ENCODE assay signal across 13 cellular contexts in the genomic region with DNA sequence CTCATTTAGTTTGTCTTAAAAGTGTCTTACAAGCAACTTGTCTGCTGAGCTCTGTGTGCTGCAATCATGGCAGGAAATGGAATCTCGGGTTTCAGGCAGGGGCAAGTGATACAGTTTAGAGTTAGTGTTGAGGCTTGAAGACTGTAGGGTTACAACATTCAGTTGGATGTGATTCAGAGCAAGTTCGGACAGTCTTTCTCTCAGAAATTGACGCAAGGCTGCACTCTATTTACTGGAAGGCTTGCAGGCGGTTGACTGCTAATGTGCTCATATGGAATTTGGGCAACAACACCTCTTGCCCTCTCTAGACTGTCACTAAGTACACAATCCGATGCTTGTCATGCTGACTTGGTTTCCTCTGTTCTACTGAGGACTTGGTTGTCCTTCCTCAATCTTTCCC.
DNase-seq lines count a peak whose midpoint lies in the region; ATAC-seq and TF ChIP-seq lines count a peak whose summit lies in the region.
"Had no signal": no experiment of that assay in that cellular context is flagged by ENCODE, and none has a peak within 500 bp of the region (broad histone marks: within the 10 kb centered on the region; RNA-seq: fewer than 3 reads in every experiment).

No MANE protein-coding gene starts in this region.

- no peaks in the 10 kb centered on the region for H3K9me3 Mint-ChIP-seq in chondrocyte (ENCODE audit: low read depth)

- H4K20me1 ChIP-seq in PC-3 (ENCODE audit: low read length), result no peaks in the 10 kb centered on the region

- ATAC-seq in PC-3 (no peak), gastrocnemius medialis (peak; percentile 91 to 94), GM18520 (IDR thresholded peaks at IDR 0.05; ENCODE audit: unreplicated experiment) (no peak)
- ATAC-seq: Panc1 had no signal

- CTCF ChIA-PET in PC-3 (lab: Charles Lee), result no interaction called here

- no peaks in the 10 kb centered on the region for H3F3A ChIP-seq in PC-3 (ENCODE audit: low read length, unreplicated experiment)

- H3K27ac ChIP-seq in PC-3 (ENCODE audit: low read length) (no peak overlapping the region), gastrocnemius medialis (peak overlapping the region; percentile 23 to 67 (median 65))
- H3K27ac ChIP-seq: testis had no signal

- TF ChIP-seq CTCF in PC-3 (conservative IDR thresholded peaks at IDR 0.05; ENCODE audit: low read depth, low read length), result no peak
- no peak for TF ChIP-seq CTCF in fibroblast of pulmonary artery (IDR thresholded peaks at IDR 0.05; ENCODE audit: low read length, missing control alignments)
- TF ChIP-seq CTCF in gastrocnemius medialis (IDR thresholded peaks at IDR 0.05 in 4 of 5, conservative IDR thresholded peaks at IDR 0.05 in 1 of 5), result no peak
- no peak for TF ChIP-seq CTCF in chondrocyte (IDR thresholded peaks at IDR 0.05)

- no peaks in the 10 kb centered on the region for H3K9me2 ChIP-seq in PC-3 (replicated peaks; ENCODE audit: low read length)

- H3K36me3 ChIP-seq in PC-3 (ENCODE audit: low read depth, low read length) (no peaks in the 10 kb centered on the region), gastrocnemius medialis (no peaks in the 10 kb centered on the region)

- no peak overlapping the region for H2AFZ ChIP-seq in PC-3 (ENCODE audit: low read length)

- H3K36me3 Mint-ChIP-seq in chondrocyte (ENCODE audit: low read depth), result no peaks in the 10 kb centered on the region

- H3K9ac ChIP-seq in PC-3 (ENCODE audit: low read length), result no peak overlapping the region

- H3K27me3 ChIP-seq in PC-3 (ENCODE audit: low read length), result no peaks in the 10 kb centered on the region
- no peaks in the 10 kb centered on the region for H3K27me3 ChIP-seq in gastrocnemius medialis
- H3K27me3 ChIP-seq: testis had no signal

- no peak for TF ChIP-seq POLR2A in gastrocnemius medialis (IDR thresholded peaks at IDR 0.05)

- no TSS peak for BruUV-seq in PC-3 (replicated peaks; lab: Mats Ljungman, UMichigan)

- no peak overlapping the region for H3K27ac Mint-ChIP-seq in chondrocyte (ENCODE audit: unreplicated experiment)

- POLR2A ChIA-PET in PC-3 (lab: Charles Lee; ENCODE audit: unreplicated experiment), result no interaction called here

- intact Hi-C loops in PC-3 (cut with micrococcal nuclease), result loop anchor here (10.0 kb wide), 2 partner anchors 289 to 409 kb away; no protein-coding TSS in a partner anchor
- intact Hi-C loops in gastrocnemius medialis (cut with DNase I; ENCODE audit: low total_unique reads), result loop anchor here (10.0 kb wide), 2 partner anchors 289 to 319 kb away; no protein-coding TSS in a partner anchor

- no peak overlapping the region for H3K4me3 Mint-ChIP-seq in chondrocyte (ENCODE audit: unreplicated experiment)

- no peaks in the 10 kb centered on the region for H3K4me1 ChIP-seq in PC-3 (ENCODE audit: insufficient read depth, low read length)
- peaks cover 10 to 16% of the 10 kb centered on the region in 2 donors for H3K4me1 ChIP-seq in gastrocnemius medialis
- H3K4me1 ChIP-seq: testis had no signal

- no peak overlapping the region for H3K4me2 ChIP-seq in PC-3 (ENCODE audit: low read length)

- DNase-seq in ELR (ENCODE audit: low read depth) (peak; percentile 48), PC-3 (peak; percentile 21), fibroblast of pulmonary artery (ENCODE audit: low read depth) (peak; percentile 98), gastrocnemius medialis (peak in 1 of 2 donors; percentile 63), chondrocyte (ENCODE audit: low spot score) (no peak), NCI-H1105 (lab: John Stamatoyannopoulos, UW) (no peak), NCI-H146 (lab: John Stamatoyannopoulos, UW) (no peak)
- DNase-seq: activated naive CD4-positive, alpha-beta T cell treated with Interleukin-2 at 50 U/mL for 16 hours; NCI-H2227 treated with DMSO at 0.1 percent for 48 hours; T-helper 9 cell had no signal

- in situ Hi-C loops in gastrocnemius medialis (cut with MboI; ENCODE audit: low sequenced_read_pairs in 4 of 4), result no loop called here

- no peaks in the 10 kb centered on the region for H3K27me3 Mint-ChIP-seq in chondrocyte (ENCODE audit: low read depth)

- H3K9me3 ChIP-seq in PC-3 (ENCODE audit: low read length) (no peaks in the 10 kb centered on the region), gastrocnemius medialis (no peaks in the 10 kb centered on the region)
- H3K9me3 ChIP-seq: testis had no signal

- peaks cover 16% of the 10 kb centered on the region for H3K4me1 Mint-ChIP-seq in chondrocyte (ENCODE audit: low read depth)

- H3K79me2 ChIP-seq in PC-3 (ENCODE audit: low read length), result no peaks in the 10 kb centered on the region

- no peak overlapping the region for H3K4me3 ChIP-seq in PC-3 (ENCODE audit: low read length)
- H3K4me3 ChIP-seq in fibroblast of pulmonary artery (replicated peaks; ENCODE audit: low read depth, low read length), result no peak overlapping the region
- no peak overlapping the region for H3K4me3 ChIP-seq in gastrocnemius medialis
- H3K4me3 ChIP-seq: testis had no signal

Comparison
In these comparisons a context has a peak if more than half of its experiments do, and no peak if none do; other contexts are left out.
1. DNase-seq: peak in ELR (single experiment), PC-3 (single experiment) and fibroblast of pulmonary artery (single experiment); none in chondrocyte (single experiment), NCI-H1105 (single experiment) and NCI-H146 (single experiment).
2. ATAC-seq: peak in gastrocnemius medialis (2 of 2); none in PC-3 (single experiment) and GM18520 (single experiment).